In genomic region chr10:63760034-63760707, GRCh38 we compare ENCODE assay signal across 25 cellular contexts.
DNase-seq lines count a peak whose midpoint lies in the region; ATAC-seq and TF ChIP-seq lines count a peak whose summit lies in the region.
"Had no signal": no experiment of that assay in that cellular context is flagged by ENCODE, and none has a peak within 500 bp of the region (broad histone marks: within the 10 kb centered on the region; RNA-seq: fewer than 3 reads in every experiment).

No MANE protein-coding gene starts in this region.

- H3K4me2 ChIP-seq in hepatocyte: no peak overlapping the region

- intact Hi-C loops in Right ventricle myocardium inferior (cut with DNase I) (no loop called here), cardiac septum (cut with DNase I) (no loop called here), heart right ventricle (cut with DNase I) (loop anchor here in 1 of 10 donors (5.0 kb wide), 1 partner anchor 33 kb away; no protein-coding TSS in a partner anchor), psoas muscle (cut with DNase I) (no loop called here)

- H2AFZ ChIP-seq in hepatocyte: no peak overlapping the region

- H3K79me2 ChIP-seq in hepatocyte: no peaks in the 10 kb centered on the region

- H3K9me3 ChIP-seq in heart right ventricle (no peaks in the 10 kb centered on the region), psoas muscle (no peaks in the 10 kb centered on the region), hepatocyte (ENCODE audit: low read depth) (no peaks in the 10 kb centered on the region)
- H3K9me3 ChIP-seq: prostate gland, spleen, tibial artery had no signal

- peak overlapping the region in 9 of 10 donors; percentile 20 to 77 (median 50) for H3K27ac ChIP-seq in heart right ventricle
- peak overlapping the region; percentile 66 for H3K27ac ChIP-seq in psoas muscle
- H3K27ac ChIP-seq in foreskin keratinocyte: no peak overlapping the region
- no peak overlapping the region for H3K27ac ChIP-seq in hepatocyte
- H3K27ac ChIP-seq: 22Rv1, prostate gland, spleen, tibial artery had no signal

- H3K4me3 ChIP-seq in heart right ventricle (no peak overlapping the region), psoas muscle (no peak overlapping the region), hepatocyte (no peak overlapping the region)
- H3K4me3 ChIP-seq: prostate gland, spleen, tibial artery had no signal

- TF ChIP-seq CTCF in heart right ventricle (IDR thresholded peaks at IDR 0.05) (no peak), psoas muscle (IDR thresholded peaks at IDR 0.05) (no peak), foreskin keratinocyte (conservative IDR thresholded peaks at IDR 0.05) (no peak), hepatocyte (IDR thresholded peaks at IDR 0.05; ENCODE audit: poor library complexity) (no peak)

- H4K20me1 ChIP-seq in hepatocyte (ENCODE audit: insufficient read depth, poor library complexity, severe bottlenecking): no peaks in the 10 kb centered on the region

- H3K9me2 ChIP-seq in hepatocyte (replicated peaks; ENCODE audit: insufficient read depth): no peaks in the 10 kb centered on the region

- H3K4me1 ChIP-seq in heart right ventricle (peaks cover 0 to 21% (median 8%) of the 10 kb centered on the region in 9 donors), psoas muscle (peaks cover 20% of the 10 kb centered on the region), foreskin keratinocyte (no peaks in the 10 kb centered on the region), hepatocyte (ENCODE audit: insufficient read depth) (peaks cover 4% of the 10 kb centered on the region)
- H3K4me1 ChIP-seq: prostate gland, spleen, tibial artery had no signal

- no peak for DNase-seq in Right ventricle myocardium inferior (ENCODE audit: missing footprints)
- DNase-seq in cardiac septum (ENCODE audit: low spot score): no peak
- DNase-seq in heart right ventricle: no peak
- no peak for DNase-seq in psoas muscle
- no peak for DNase-seq in NCI-H1105 treated with DMSO at 0.1 percent for 48 hours (lab: John Stamatoyannopoulos, UW)
- DNase-seq in foreskin keratinocyte: no peak
- DNase-seq in hepatocyte (ENCODE audit: low spot score): no peak
- no peak for DNase-seq in activated gamma-delta T cell (lab: John Stamatoyannopoulos, UW)
- DNase-seq: AML-193; CD8-positive, alpha-beta memory T cell; erythroblast; kidney; NCI-H1092 treated with DMSO at 0.1 percent for 48 hours; NCI-H1930; NCI-H2227 treated with DMSO at 0.1 percent for 48 hours; NCI-H748 treated with DMSO at 0.1 percent for 48 hours; RPMI8226; spleen; stimulated activated CD4-positive, alpha-beta T cell treated with anti-CD3 and anti-CD28 coated beads, Interleukin-4, amount 100 ng/mL, for 1 hour; tibial artery had no signal

- no peaks in the 10 kb centered on the region for H3K27me3 ChIP-seq in heart right ventricle
- no peaks in the 10 kb centered on the region for H3K27me3 ChIP-seq in psoas muscle (ENCODE audit: insufficient read depth in 3 of 3, low read length in 2 of 3)
- H3K27me3 ChIP-seq in foreskin keratinocyte: peaks cover 9% of the 10 kb centered on the region
- no peaks in the 10 kb centered on the region for H3K27me3 ChIP-seq in hepatocyte
- H3K27me3 ChIP-seq: spleen, tibial artery had no signal

- H3K36me3 ChIP-seq in heart right ventricle: no peaks in the 10 kb centered on the region
- H3K36me3 ChIP-seq in psoas muscle (ENCODE audit: insufficient read depth in 1 of 2, low read depth in 1 of 2): no peaks in the 10 kb centered on the region
- H3K36me3 ChIP-seq in hepatocyte (replicated peaks; ENCODE audit: insufficient read depth, low read depth): no peaks in the 10 kb centered on the region
- H3K36me3 ChIP-seq: prostate gland, spleen, tibial artery had no signal

- 39 to 45% methylated on average over 5 of the region's 5 CpGs for WGBS in heart right ventricle, 2 donors
- 30 to 52% (median 30%) methylated on average over 5 of the region's 5 CpGs for WGBS in psoas muscle, 3 donors
- WGBS in hepatocyte (ENCODE audit: low lambda C conversion rate, missing lambda C conversion rate): 71% methylated on average over 5 of the region's 5 CpGs

- peak; percentile 60 for ATAC-seq in Right ventricle myocardium inferior
- peak in 7 of 8 donors; percentile 23 to 77 (median 66) for ATAC-seq in heart right ventricle
- peak in 3 of 4 donors; percentile 20 to 66 (median 50) for ATAC-seq in psoas muscle
- ATAC-seq in foreskin keratinocyte: no peak
- ATAC-seq: activated T-helper 17 cell treated with anti-CD3 and anti-CD28 coated beads, Interleukin-2, amount 50 U/mL, for 72 hours; stimulated activated memory B cell treated with anti-CD40 and anti-IgM and Interleukin-4, amounts not matched to agents 10 μg/mL and 1 μg/mL and 100 μg/mL, for 72 hours; WTC11 had no signal

Comparison
In these comparisons a context has a peak if more than half of its experiments do, and no peak if none do; other contexts are left out.
1. H3K27ac ChIP-seq: peak in heart right ventricle (9 of 10) and psoas muscle (single experiment); none in foreskin keratinocyte (single experiment) and hepatocyte (single experiment).